ENCODE assay signal across 34 cellular contexts in the genomic region with DNA sequence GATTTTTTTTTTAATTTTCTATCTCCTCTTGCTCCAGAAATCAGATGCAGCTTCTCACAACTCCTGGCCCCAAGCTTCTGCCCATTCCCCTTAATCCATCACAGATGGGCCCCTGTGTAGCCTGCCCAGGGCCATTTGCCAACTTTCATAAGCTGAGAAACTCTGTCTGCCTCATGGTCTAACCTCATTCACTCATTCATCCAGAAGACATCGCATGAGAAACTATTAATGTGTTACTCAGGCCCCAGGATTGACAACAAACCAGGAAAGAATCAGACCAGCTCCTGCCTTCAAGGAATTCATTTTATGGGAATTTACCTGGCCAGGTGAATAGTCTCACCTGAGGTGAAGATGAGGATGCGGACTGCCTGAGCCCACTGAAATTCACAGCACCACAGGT. TPM values are rescaled to one million over a fixed set of nuclear protein-coding genes. Genes with fewer than 3 reads are reported as not detected.
"Had no signal": no experiment of that assay in that cellular context is flagged by ENCODE, and none has a peak within 500 bp of the region (broad histone marks: within the 10 kb centered on the region; RNA-seq: fewer than 3 reads in every experiment).

No MANE protein-coding gene starts in this region.

- H3K27ac ChIP-seq: adrenal gland, body of pancreas, brain microvascular endothelial cell, breast epithelium, WERI-Rb-1 had no signal

- H3K27me3 ChIP-seq: adrenal gland, body of pancreas, brain microvascular endothelial cell, breast epithelium had no signal

- H3K9me3 ChIP-seq: adrenal gland, body of pancreas had no signal

- H3K36me3 ChIP-seq: adrenal gland, brain microvascular endothelial cell, breast epithelium, WERI-Rb-1 had no signal

- DNase-seq: activated CD4-positive, alpha-beta memory T cell treated with anti-CD3 and anti-CD28 coated beads for 36 hours; activated CD4-positive, alpha-beta T cell treated with anti-CD3 and anti-CD28 coated beads for 1 hour; activated CD4-positive, alpha-beta T cell treated with anti-CD3 and anti-CD28 coated beads for 4 hours; activated CD4-positive, alpha-beta T cell treated with anti-CD3 and anti-CD28 coated beads, Interleukin-2, amount 10 ng/mL, durations not matched to agents 24 days and 14 days; activated CD4-positive, alpha-beta T cell treated with anti-CD3 and anti-CD28 coated beads, Interleukin-2, amount 50 U/mL, for 1 hour; activated CD4-positive, alpha-beta T cell treated with anti-CD3 and anti-CD28 coated beads, Interleukin-2, amount 50 U/mL, for 4 hours; activated CD4-positive, CD25-positive, alpha-beta regulatory T cell; activated CD8-positive, alpha-beta memory T cell treated with anti-CD3 and anti-CD28 coated beads, Interleukin-2, amount 50 U/mL, for 4 hours; activated CD8-positive, alpha-beta T cell treated with anti-CD3 and anti-CD28 coated beads for 36 hours; activated effector memory CD4-positive, alpha-beta T cell treated with anti-CD3 and anti-CD28 coated beads, Interleukin-2, amount 50 U/mL, for 16 hours; activated gamma-delta T cell treated with Interleukin-2 at 50 U/mL for 16 hours; activated naive CD4-positive, alpha-beta T cell; activated naive CD4-positive, alpha-beta T cell treated with anti-CD3 and anti-CD28 coated beads for 36 hours; activated naive CD4-positive, alpha-beta T cell treated with anti-CD3 and anti-CD28 coated beads, Interleukin-2, amount 50 U/mL, for 16 hours; activated naive CD8-positive, alpha-beta T cell treated with anti-CD3 and anti-CD28 coated beads for 36 hours; activated T-cell treated with anti-CD3 and anti-CD28 coated beads for 4 hours; activated T-cell treated with anti-CD3 and anti-CD28 coated beads, Interleukin-2, amount 50 U/mL, for 1 hour; activated T-cell treated with anti-CD3 and anti-CD28 coated beads, Interleukin-2, amount 50 U/mL, for 4 hours; activated T-cell treated with anti-CD3 and anti-CD28 coated beads, Interleukin-2, amount 50 U/mL, for 72 hours; adrenal gland; amniotic stem cell; aorta; body of pancreas; brain microvascular endothelial cell; central memory CD4-positive, alpha-beta T cell; SW 1271; T-helper 1 cell; T-helper 2 cell; T-helper 9 cell; WERI-Rb-1 had no signal

- H3K4me1 ChIP-seq: adrenal gland, body of pancreas, breast epithelium had no signal

- H3K4me3 ChIP-seq: adrenal gland, body of pancreas, breast epithelium had no signal

RNA-seq across cellular contexts. Expression of gene SLC14A2, which starts 35.0 kb away (rescaled TPM):
- total RNA-seq: activated CD4-positive, alpha-beta T cell treated with anti-CD3 and anti-CD28 coated beads, Interleukin-2, amount 10 ng/mL, durations not matched to agents 24 days and 14 days; activated naive CD4-positive, alpha-beta T cell treated with anti-CD3 and anti-CD28 coated beads for 36 hours; activated naive CD4-positive, alpha-beta T cell treated with anti-CD3 and anti-CD28 coated beads, Interleukin-2, amount 50 U/mL, for 72 hours; activated T-cell treated with anti-CD3 and anti-CD28 coated beads, Interleukin-2, amount 50 U/mL, for 4 hours; activated T-helper 1 cell treated with anti-CD3 and anti-CD28 coated beads, Interleukin-12 subunit alpha, Interleukin-12 subunit beta, Interleukin-2, Interleukin-4 antibody, amounts not matched to agents 30 ng/mL and 10 ng/mL and 1 ng/mL, durations not matched to agents 14 hours and 24 hours and 36 hours; astrocyte; body of pancreas had no signal
